8 cellular contexts compared by ENCODE assay signal in the genomic region with DNA sequence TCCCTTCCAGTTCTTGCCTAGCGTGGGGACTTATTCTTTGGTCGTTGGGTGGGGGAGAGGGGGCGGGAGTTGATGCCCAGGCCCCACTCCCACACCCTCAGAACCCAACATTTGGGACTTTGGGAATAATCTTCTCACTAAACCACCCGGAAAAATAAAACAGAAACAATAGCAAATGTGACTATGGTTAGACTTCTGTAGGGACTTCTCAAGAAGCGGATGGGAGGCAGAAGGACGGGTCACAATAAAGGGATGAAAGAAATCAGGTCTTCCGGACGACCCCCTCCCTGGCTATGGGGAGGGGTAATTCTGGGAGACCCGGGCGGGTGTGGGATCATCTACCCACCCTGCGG. TPM values are rescaled to one million over a fixed set of nuclear protein-coding genes. Genes with fewer than 3 reads are reported as not detected.
DNase-seq lines count a peak whose midpoint lies in the region; ATAC-seq, FAIRE-seq and TF ChIP-seq lines count a peak whose summit lies in the region.

No MANE protein-coding gene starts in this region.

- TF ChIP-seq RAD21 in H1 (IDR thresholded peaks at IDR 0.05 in 1 of 2, conservative IDR thresholded peaks at IDR 0.05 in 1 of 2; ENCODE audit: low read depth in 2 of 2, low read length in 2 of 2) = no peak

- H3K4me2 ChIP-seq in OCI-LY1 (ENCODE audit: low read length) (peak overlapping the region; percentile 78), H1 (ENCODE audit: insufficient read depth in 1 of 2, low read depth in 2 of 2, low read length in 2 of 2) (peak overlapping the region; percentile 86 to 100), trophoblast cell (ENCODE audit: low read length) (peak overlapping the region; percentile 43)

- no peak overlapping the region for H2BK15ac ChIP-seq in H1 (ENCODE audit: low read length)

- DNase-seq in Caco-2 (no peak), H1 (ENCODE audit: low read depth in 1 of 2, low spot score in 2 of 2) (no peak), trophoblast cell (no peak), G401 (ENCODE audit: low spot score) (no peak), DMS153 (lab: John Stamatoyannopoulos, UW) (no peak)

- TF ChIP-seq POLR2A in H1 (IDR thresholded peaks at IDR 0.05; ENCODE audit: control extremely low read depth in 1 of 2, low read depth in 2 of 2, low read length in 2 of 2) = no peak

- H3K27ac ChIP-seq in OCI-LY1 (ENCODE audit: low read depth, low read length, poor library complexity, severe bottlenecking) = peak overlapping the region; percentile 34
- no peak overlapping the region for H3K27ac ChIP-seq in H1 (ENCODE audit: low read depth, low read length)
- no peak overlapping the region for H3K27ac ChIP-seq in trophoblast cell (ENCODE audit: low read depth, low read length)

- H3K79me1 ChIP-seq in H1 (ENCODE audit: low read depth, low read length) (no peaks in the 10 kb centered on the region), trophoblast cell (ENCODE audit: low read length) (no peaks in the 10 kb centered on the region)

- H2AFZ ChIP-seq in OCI-LY1 (ENCODE audit: low read length) = no peak overlapping the region
- no peak overlapping the region for H2AFZ ChIP-seq in H1 (ENCODE audit: low read length)
- no peak overlapping the region for H2AFZ ChIP-seq in trophoblast cell (ENCODE audit: insufficient read depth, low read length, poor library complexity)

- H3K36me3 ChIP-seq in Caco-2 (ENCODE audit: control insufficient read depth, insufficient read depth, low read length) (no peaks in the 10 kb centered on the region), OCI-LY1 (ENCODE audit: insufficient read depth, low read length) (no peaks in the 10 kb centered on the region), H1 (ENCODE audit: control insufficient read depth in 2 of 4, insufficient read depth in 4 of 4, low read length in 3 of 4) (no peaks in the 10 kb centered on the region), trophoblast cell (ENCODE audit: control insufficient read depth in 1 of 2, insufficient read depth in 2 of 2, low read length in 2 of 2) (no peaks in the 10 kb centered on the region)

- peak overlapping the region; percentile 65 for H3K4me3 Mint-ChIP-seq in Caco-2 (ENCODE audit: unreplicated experiment)

- no peak overlapping the region for H4K8ac ChIP-seq in H1 (ENCODE audit: extremely low read depth, insufficient read depth, low read length)
- H4K8ac ChIP-seq in trophoblast cell (ENCODE audit: low read depth, low read length) = no peak overlapping the region

- no peaks in the 10 kb centered on the region for H3K79me2 ChIP-seq in OCI-LY1 (ENCODE audit: insufficient read depth, low read length)
- no peaks in the 10 kb centered on the region for H3K79me2 ChIP-seq in H1 (ENCODE audit: control insufficient read depth in 1 of 2, insufficient read depth in 2 of 2, low read length in 2 of 2)
- no peaks in the 10 kb centered on the region for H3K79me2 ChIP-seq in trophoblast cell (ENCODE audit: control insufficient read depth, insufficient read depth, low read length, poor library complexity)

- no peaks in the 10 kb centered on the region for H3K36me3 Mint-ChIP-seq in Caco-2 (ENCODE audit: insufficient read depth, unreplicated experiment)

- FAIRE-seq in H1 (lab: Jason Lieb, UNC) = no peak

- H3K56ac ChIP-seq in H1 (replicated peaks; ENCODE audit: insufficient read length, low read depth, low read length) = no peak overlapping the region

- H3K4me3 ChIP-seq in Caco-2 (ENCODE audit: low read depth, low read length) = peak overlapping the region; percentile 18; the same call in 1 of the 2 replicates
- H3K4me3 ChIP-seq in OCI-LY1 (ENCODE audit: low read depth, low read length, poor library complexity, severe bottlenecking) = peak overlapping the region; percentile 54
- peak overlapping the region; percentile 16 to 57 (median 52); a peak in 7 of 8 replicates for H3K4me3 ChIP-seq in H1 (ENCODE audit: extremely low read depth in 1 of 4, insufficient read depth in 2 of 4, low read depth in 3 of 4, low read length in 4 of 4)
- no peak overlapping the region for H3K4me3 ChIP-seq in trophoblast cell (ENCODE audit: low read depth, low read length)

- ATAC-seq in HG02840 (IDR thresholded peaks at IDR 0.05; ENCODE audit: low FRiP score, unreplicated experiment) = no peak
- no peak for ATAC-seq in HG03097 (IDR thresholded peaks at IDR 0.05; ENCODE audit: low FRiP score, unreplicated experiment)

- H2BK120ac ChIP-seq in H1 (replicated peaks; ENCODE audit: low read depth, low read length) (peak overlapping the region; percentile 29), trophoblast cell (ENCODE audit: insufficient read depth, low read length, poor library complexity) (no peak overlapping the region)

- H3K4ac ChIP-seq in H1 (replicated peaks; ENCODE audit: insufficient read length, low read depth, low read length) = no peak overlapping the region
- no peak overlapping the region for H3K4ac ChIP-seq in trophoblast cell (ENCODE audit: low read depth, low read length)

- H2BK12ac ChIP-seq in H1 (ENCODE audit: low read depth, low read length) (0 out of 2 replicates have a peak overlapping the region, but pooled peaks have one; percentile 91), trophoblast cell (ENCODE audit: low read length) (no peak overlapping the region)

- H4K91ac ChIP-seq in H1 (replicated peaks; ENCODE audit: insufficient read length, low read length) = no peak overlapping the region
- H4K91ac ChIP-seq in trophoblast cell (ENCODE audit: low read depth, low read length) = no peak overlapping the region

- H3K4me1 Mint-ChIP-seq in Caco-2 (ENCODE audit: low read depth, unreplicated experiment) = no peaks in the 10 kb centered on the region

- no peak overlapping the region for H4K12ac ChIP-seq in trophoblast cell (ENCODE audit: low read depth, low read length)

- no TSS peak for BruUV-seq in Caco-2 (replicated peaks; lab: Mats Ljungman, UMichigan)

- H3K9me3 ChIP-seq in Caco-2 = no peaks in the 10 kb centered on the region
- H3K9me3 ChIP-seq in OCI-LY1 (ENCODE audit: low read length) = no peaks in the 10 kb centered on the region
- H3K9me3 ChIP-seq in H1 (ENCODE audit: insufficient read depth in 2 of 2, low read depth in 1 of 2, low read length in 1 of 2) = no peaks in the 10 kb centered on the region
- H3K9me3 ChIP-seq in trophoblast cell (ENCODE audit: insufficient read depth, low read depth, low read length) = no peaks in the 10 kb centered on the region

- no peak overlapping the region for H3K27ac Mint-ChIP-seq in Caco-2 (ENCODE audit: unreplicated experiment)

- in situ Hi-C loops in G401 (cut with HindIII; ENCODE audit: low sequenced_read_pairs) = loop anchor here (25.0 kb wide), 1 partner anchor 145 kb away; the partner anchor contains the start of gene GPR84

- H3K27me3 ChIP-seq in Caco-2 (replicated peaks; ENCODE audit: control insufficient read depth, insufficient read depth, low read length) (no peaks in the 10 kb centered on the region), OCI-LY1 (ENCODE audit: insufficient read depth, low read length) (no peaks in the 10 kb centered on the region), H1 (replicated peaks in 1 of 4; ENCODE audit: control insufficient read depth in 3 of 4, extremely low read depth in 1 of 4, insufficient read depth in 3 of 4, low read length in 3 of 4) (peaks cover 1 to 39% (median 26%) of the 10 kb centered on the region in 4 experiments; a peak in 6 of 7 replicates), trophoblast cell (ENCODE audit: insufficient read depth, low read length) (peaks cover 11% of the 10 kb centered on the region)

- no peak overlapping the region for H3K23ac ChIP-seq in H1 (ENCODE audit: insufficient read length)
- H3K23ac ChIP-seq in trophoblast cell (ENCODE audit: low read length) = no peak overlapping the region

- H3K23me2 ChIP-seq in H1 (ENCODE audit: low read depth, low read length) = peaks cover 8% of the 10 kb centered on the region; the same call in 1 of the 2 replicates

- WGBS in H1 (ENCODE audit: extremely low coverage in 1 of 2, insufficient coverage in 1 of 2, insufficient read length in 1 of 2, insufficient replicate concordance in 2 of 2, low coverage in 1 of 2, low lambda C conversion rate in 2 of 2, missing lambda C conversion rate in 1 of 2), 2 experiments = 3% methylated on average over 11 of the region's 11 CpGs; no CpG with 5 or more reads in 1 of the 2 experiments
- no CpG with 5 or more reads among the region's 11 CpGs for WGBS in trophoblast cell (ENCODE audit: extremely low coverage, insufficient coverage, insufficient read length)

- no peak for TF ChIP-seq EP300 in H1 (IDR thresholded peaks at IDR 0.05; ENCODE audit: borderline replicate concordance in 1 of 2, low read depth in 2 of 2, low read length in 2 of 2)

- intact Hi-C loops in Caco-2 (cut with micrococcal nuclease; ENCODE audit: unreplicated experiment) = loop anchor here (10.0 kb wide), 1 partner anchor 462 kb away; the partner anchor contains the start of gene CISTR

- H2BK5ac ChIP-seq in H1 (ENCODE audit: low read depth, low read length) (peak overlapping the region; percentile 67; the same call in 1 of the 2 replicates), trophoblast cell (ENCODE audit: low read depth, low read length, poor library complexity) (no peak overlapping the region)

- H3K14ac ChIP-seq in H1 (ENCODE audit: insufficient read length) = no peak overlapping the region
- no peak overlapping the region for H3K14ac ChIP-seq in trophoblast cell (ENCODE audit: low read length)

- H2AK5ac ChIP-seq in H1 (ENCODE audit: low read depth, low read length) = no peak overlapping the region
- H2AK5ac ChIP-seq in trophoblast cell (ENCODE audit: low read length) = no peak overlapping the region

- H3K4me1 ChIP-seq in Caco-2 = peaks cover 4% of the 10 kb centered on the region; the same call in 1 of the 2 replicates
- peaks cover 38% of the 10 kb centered on the region for H3K4me1 ChIP-seq in OCI-LY1 (ENCODE audit: insufficient read depth, low read length, severe bottlenecking)
- peaks cover 0 to 26% (median 17%) of the 10 kb centered on the region in 4 experiments; a peak in 6 of 7 replicates for H3K4me1 ChIP-seq in H1 (replicated peaks in 1 of 4; ENCODE audit: control insufficient read depth in 3 of 4, insufficient read depth in 4 of 4, low read length in 3 of 4)
- H3K4me1 ChIP-seq in trophoblast cell (ENCODE audit: control insufficient read depth in 1 of 2, insufficient read depth in 2 of 2, low read length in 2 of 2) = peaks cover 12% of the 10 kb centered on the region in 2 experiments

- H3K18ac ChIP-seq in H1 (ENCODE audit: extremely low read depth, low read length) = peak overlapping the region; percentile 65; the same call in 1 of the 2 replicates
- no peak overlapping the region for H3K18ac ChIP-seq in trophoblast cell (ENCODE audit: low read length)

- 0 out of 2 replicates have a peak, but pooled peaks cover 8% of the 10 kb centered on the region for H3F3A ChIP-seq in OCI-LY1 (ENCODE audit: insufficient read depth, low read length)

- H4K20me1 ChIP-seq in OCI-LY1 (ENCODE audit: insufficient read depth, low read length) (no peaks in the 10 kb centered on the region), H1 (replicated peaks in 1 of 2; ENCODE audit: control insufficient read depth in 1 of 2, insufficient read depth in 2 of 2, low read length in 2 of 2) (no peaks in the 10 kb centered on the region)

- no peak overlapping the region for H2BK20ac ChIP-seq in H1 (ENCODE audit: low read length)

- no peaks in the 10 kb centered on the region for H3K27me3 Mint-ChIP-seq in Caco-2 (ENCODE audit: insufficient read depth, unreplicated experiment)

- H3K9me2 ChIP-seq in OCI-LY1 (ENCODE audit: low read depth, low read length) = no peaks in the 10 kb centered on the region

- no peak overlapping the region for H4K5ac ChIP-seq in H1 (ENCODE audit: insufficient read length, low read depth, low read length)

- TF ChIP-seq CTCF in Caco-2 (IDR thresholded peaks at IDR 0.05; ENCODE audit: insufficient read depth in 1 of 2, low read depth in 1 of 2, low read length in 1 of 2, severe bottlenecking in 1 of 2, unreplicated experiment in 1 of 2) (no peak), OCI-LY1 (IDR thresholded peaks at IDR 0.05; ENCODE audit: low read length) (peak; percentile 17; the same call in 1 of the 2 replicates), H1 (IDR thresholded peaks at IDR 0.05; ENCODE audit: control extremely low read depth in 1 of 3, insufficient read depth in 1 of 3, low read depth in 1 of 3, low read length in 3 of 3) (no peak)

- H3K9me3 Mint-ChIP-seq in Caco-2 (ENCODE audit: unreplicated experiment) = no peaks in the 10 kb centered on the region

- CTCF ChIA-PET in Caco-2 (lab: Charles Lee) (interaction anchor here (1.0 to 1.6 kb wide), 4 partner anchors 16 to 200 kb away, joined by 4 to 8 read pairs (median 6); partner anchors contain the start of genes COPZ1 and HOXC5), H1 (lab: Charles Lee; ENCODE audit: partially characterized antibody) (interaction anchor here (0.9 to 4.9 kb wide), 19 partner anchors 10 to 474 kb away, joined by 3 to 64 read pairs (median 8); partner anchors contain the start of gene HOXC8)

- POLR2A ChIA-PET in Caco-2 (lab: Charles Lee) (no interaction called here), H1 (lab: Charles Lee; ENCODE audit: partially characterized antibody) (interaction anchor here (0.6 to 2.1 kb wide), 11 partner anchors 11 to 162 kb away, joined by 3 to 15 read pairs (median 4); partner anchors contain the start of genes CBX5 and HNRNPA1)

- H3K9ac ChIP-seq in OCI-LY1 (ENCODE audit: low read length) (peak overlapping the region; percentile 52), H1 (replicated peaks in 1 of 4; ENCODE audit: extremely low read depth in 1 of 4, low read depth in 3 of 4, low read length in 3 of 4) (peak overlapping the region in 1 of 4 experiments; percentile 41; a peak in 1 of 7 replicates), trophoblast cell (ENCODE audit: low read length) (no peak overlapping the region)

RNA-seq across cellular contexts. Expression of gene SMUG1, which starts 28.5 kb away (rescaled TPM):
- 51.8 and 53.2 TPM in 2 replicates for total RNA-seq in Caco-2 (2022)
- total RNA-seq in H1 (2021; fragmentation: NEBNext Ultra II Directional; extraction: Animal tissue kit (Norgen Biotek cat#: 25700)) = 15.8 and 18.6 TPM in 2 replicates
- 35.0 and 35.7 TPM in 2 replicates for polyA plus RNA-seq in H1 (2011; rRNA removed)
- polyA plus RNA-seq in H1 (2011; cell fraction: cytosol; rRNA removed) = 31.1 TPM
- 35.6 TPM for polyA plus RNA-seq in H1 (2011; cell fraction: nucleus; rRNA removed)
- polyA plus RNA-seq in H1 (2012, experiment 1 of 2) = 21.2 to 26.6 TPM (median 23.8 TPM) in 4 replicates
- 26.7 TPM for polyA plus RNA-seq in H1 (2012, experiment 2 of 2)
- polyA plus RNA-seq in H1 (2013, experiment 1 of 2) = 16.0 TPM
- polyA plus RNA-seq in H1 (2013, experiment 2 of 2) = 14.1 TPM
- polyA minus RNA-seq in H1 (2011; rRNA and poly(A)+ RNA removed) = 19.1 and 19.4 TPM in 2 replicates
- 10.4 TPM for polyA minus RNA-seq in H1 (2011; cell fraction: cytosol; rRNA and poly(A)+ RNA removed)
- polyA minus RNA-seq in H1 (2011; cell fraction: nucleus; rRNA and poly(A)+ RNA removed) = 22.1 TPM
- polyA plus RNA-seq in trophoblast cell (2013) = 19.5 and 20.5 TPM in 2 replicates
- 52.2 and 64.7 TPM in 2 replicates for total RNA-seq in G401 (2014; rRNA removed; shearing (Covaris generic))

Comparison
In these comparisons a context has a peak if more than half of its experiments do, and no peak if none do; other contexts are left out.
1. H3K4me2 ChIP-seq: peak in every context shown above with its lines; median percentile 93 in H1; 78 in OCI-LY1; 43 in trophoblast cell.